ENCODE assay signal across 30 cellular contexts in genomic region chr2:58731488-58731869, GRCh38.
DNase-seq lines count a peak whose midpoint lies in the region; ATAC-seq and TF ChIP-seq lines count a peak whose summit lies in the region.
"Had no signal": no experiment of that assay in that cellular context is flagged by ENCODE, and none has a peak within 500 bp of the region (broad histone marks: within the 10 kb centered on the region; RNA-seq: fewer than 3 reads in every experiment).

No MANE protein-coding gene starts in this region.

- no peaks in the 10 kb centered on the region for H3K36me3 ChIP-seq in A673 (ENCODE audit: insufficient read depth, low read length, poor library complexity, severe bottlenecking)
- H3K36me3 ChIP-seq: ascending aorta, heart left ventricle, Peyer's patch, tibial nerve had no signal

- H3K9me3 ChIP-seq in A673 (ENCODE audit: low read depth, low read length, poor library complexity, severe bottlenecking) = no peaks in the 10 kb centered on the region
- H3K9me3 ChIP-seq: ascending aorta, heart left ventricle, Peyer's patch, tibial nerve had no signal

- H3K27ac ChIP-seq in A673 (ENCODE audit: low read depth, low read length, poor library complexity, severe bottlenecking) (no peak overlapping the region), VCaP (peak overlapping the region; percentile 64)
- H3K27ac ChIP-seq: ascending aorta, epithelial cell of prostate, heart left ventricle, Peyer's patch, tibial nerve had no signal

- DNase-seq in A673 (ENCODE audit: low spot score) (peak; percentile 73), Kasumi-1 (lab: John Stamatoyannopoulos, UW) (peak; percentile 68 to 71), OCI-M1 (lab: John Stamatoyannopoulos, UW) (peak; percentile 96), activated T-cell treated with anti-CD3 and anti-CD28 coated beads for 4 hours (no peak), RKO (ENCODE audit: low spot score) (no peak)
- no peak for DNase-seq in activated T-cell treated with anti-CD3 and anti-CD28 coated beads, Interleukin-2, amount 50 U/mL, for 1 hour
- DNase-seq: 8988T; activated CD4-positive, CD25-positive, alpha-beta regulatory T cell treated with anti-CD3 and anti-CD28 coated beads, Interleukin-2, amount 50 U/mL, for 72 hours; activated CD8-positive, alpha-beta memory T cell treated with anti-CD3 and anti-CD28 coated beads for 24 hours; activated T-cell treated with anti-CD3 and anti-CD28 coated beads, Interleukin-2, amount 50 U/mL, for 72 hours; COR-L47; DMS79 treated with DMSO at 0.1 percent for 48 hours; H9; heart left ventricle; left colon; NCI-H1105; NCI-H2029 treated with DMSO at 0.1 percent for 48 hours; NCI-H226; NCI-H774; nucleus accumbens; Peyer's patch; stimulated activated CD4-positive, alpha-beta T cell treated with anti-CD3 and anti-CD28 coated beads, Interleukin-2, amount 100 ng/mL, for 48 hours; stimulated activated naive CD4-positive, alpha-beta T cell treated with Interleukin-2 at 50 U/mL for 16 hours had no signal

- H3K27ac Mint-ChIP-seq in activated T-helper 17 cell treated with anti-CD3 and anti-CD28 coated beads, Interleukin-2, amount 50 U/mL, for 72 hours = no peak overlapping the region
- H3K27ac Mint-ChIP-seq: activated naive CD4-positive, alpha-beta T cell treated with anti-CD3 and anti-CD28 coated beads, Interleukin-2, amount 50 U/mL, for 24 hours; activated T-cell treated with anti-CD3 and anti-CD28 coated beads, Interleukin-2, amount 50 U/mL, for 72 hours; H9; memory B cell had no signal

- ATAC-seq in activated T-helper 17 cell treated with anti-CD3 and anti-CD28 coated beads, Interleukin-2, amount 50 U/mL, for 72 hours (replicated peaks) = no peak
- ATAC-seq: activated T-cell treated with anti-CD3 and anti-CD28 coated beads, Interleukin-2, amount 50 U/mL, for 72 hours; heart left ventricle; left colon had no signal

- H3K4me3 Mint-ChIP-seq in activated T-helper 17 cell treated with anti-CD3 and anti-CD28 coated beads, Interleukin-2, amount 50 U/mL, for 72 hours = no peak overlapping the region
- H3K4me3 Mint-ChIP-seq: activated naive CD4-positive, alpha-beta T cell treated with anti-CD3 and anti-CD28 coated beads, Interleukin-2, amount 50 U/mL, for 24 hours; activated T-cell treated with anti-CD3 and anti-CD28 coated beads, Interleukin-2, amount 50 U/mL, for 72 hours; H9; memory B cell had no signal

- POLR2A ChIA-PET in A673 (lab: Charles Lee; ENCODE audit: low non-redundant PET) = interaction anchor here (0.6 kb wide), 1 partner anchor 17 kb away, joined by 4 read pairs; no protein-coding TSS in a partner anchor

- no peaks in the 10 kb centered on the region for H3K4me1 Mint-ChIP-seq in activated T-helper 17 cell treated with anti-CD3 and anti-CD28 coated beads, Interleukin-2, amount 50 U/mL, for 72 hours
- H3K4me1 Mint-ChIP-seq: activated naive CD4-positive, alpha-beta T cell treated with anti-CD3 and anti-CD28 coated beads, Interleukin-2, amount 50 U/mL, for 24 hours had no signal

- intact Hi-C loops in A673 (cut with micrococcal nuclease; ENCODE audit: unreplicated experiment) = no loop called here

- no peak overlapping the region for H3K4me3 ChIP-seq in A673 (ENCODE audit: low read depth, low read length, poor library complexity, severe bottlenecking)
- H3K4me3 ChIP-seq: ascending aorta, heart left ventricle, Peyer's patch, tibial nerve had no signal

- H3K27me3 ChIP-seq in A673 (replicated peaks; ENCODE audit: insufficient read depth, low read depth, low read length, poor library complexity) = peaks cover 18% of the 10 kb centered on the region
- H3K27me3 ChIP-seq: ascending aorta, heart left ventricle, Peyer's patch, tibial nerve had no signal

- H3K27me3 Mint-ChIP-seq in activated T-helper 17 cell treated with anti-CD3 and anti-CD28 coated beads, Interleukin-2, amount 50 U/mL, for 72 hours = peaks cover 7% of the 10 kb centered on the region

- CTCF ChIA-PET in A673 (lab: Charles Lee) = no interaction called here

- H3K9me3 Mint-ChIP-seq in activated T-helper 17 cell treated with anti-CD3 and anti-CD28 coated beads, Interleukin-2, amount 50 U/mL, for 72 hours = no peaks in the 10 kb centered on the region
- H3K9me3 Mint-ChIP-seq: activated naive CD4-positive, alpha-beta T cell treated with anti-CD3 and anti-CD28 coated beads, Interleukin-2, amount 50 U/mL, for 24 hours; activated T-cell treated with anti-CD3 and anti-CD28 coated beads, Interleukin-2, amount 50 U/mL, for 72 hours; H9; memory B cell had no signal

- no TSS peak for BruUV-seq in A673 (replicated peaks; lab: Mats Ljungman, UMichigan)

- no peaks in the 10 kb centered on the region for H3K4me1 ChIP-seq in A673 (ENCODE audit: insufficient read depth, low read length, poor library complexity, severe bottlenecking)
- H3K4me1 ChIP-seq: ascending aorta, heart left ventricle, Peyer's patch, tibial nerve had no signal

- no peaks in the 10 kb centered on the region for H3K36me3 Mint-ChIP-seq in activated T-helper 17 cell treated with anti-CD3 and anti-CD28 coated beads, Interleukin-2, amount 50 U/mL, for 72 hours (ENCODE audit: low read depth)
- H3K36me3 Mint-ChIP-seq: activated naive CD4-positive, alpha-beta T cell treated with anti-CD3 and anti-CD28 coated beads, Interleukin-2, amount 50 U/mL, for 24 hours; memory B cell had no signal

- TF ChIP-seq CTCF in A673 (conservative IDR thresholded peaks at IDR 0.05; ENCODE audit: low read depth, low read length) = no peak
- no peak for TF ChIP-seq CTCF in VCaP (conservative IDR thresholded peaks at IDR 0.05)

Comparison
In these comparisons a context has a peak if more than half of its experiments do, and no peak if none do; other contexts are left out.
1. DNase-seq: peak in A673 (single experiment), Kasumi-1 (2 of 2) and OCI-M1 (single experiment); none in activated T-cell treated with anti-CD3 and anti-CD28 coated beads, Interleukin-2, amount 50 U/mL, for 1 hour (single experiment), activated T-cell treated with anti-CD3 and anti-CD28 coated beads for 4 hours (single experiment) and RKO (single experiment).